ENCODE assay signal across 1 cellular context in the genomic region with DNA sequence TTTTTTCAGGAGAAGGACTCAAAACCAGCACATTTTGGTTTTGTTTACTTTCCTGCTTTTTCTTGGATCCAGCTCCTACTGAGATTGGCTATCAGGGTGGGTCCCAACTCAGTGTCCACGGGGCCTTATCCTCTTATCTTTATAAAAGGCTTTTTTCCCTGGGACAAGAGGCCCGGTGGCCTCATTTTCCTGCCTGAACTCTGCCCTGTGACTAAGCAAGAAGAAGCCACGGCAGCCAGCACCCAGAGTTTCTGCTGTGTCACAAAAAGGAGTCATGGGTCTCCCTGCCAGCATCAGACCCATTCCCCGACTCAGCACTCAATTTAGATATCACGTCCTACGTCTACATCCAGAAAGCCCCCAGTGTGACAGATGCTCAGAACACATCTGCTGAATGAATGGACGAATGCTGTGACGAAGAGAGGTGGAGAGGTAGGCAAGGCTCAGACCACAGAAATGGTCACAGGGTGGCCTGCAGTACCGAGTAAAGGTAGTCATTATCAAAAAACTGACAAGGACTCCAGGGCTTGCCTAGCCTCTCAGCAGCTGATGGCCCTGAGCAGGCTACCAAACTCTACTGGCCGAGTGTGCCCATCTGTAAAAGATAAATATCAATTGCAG.
TF ChIP-seq lines count a peak whose summit lies in the region.

No MANE protein-coding gene starts in this region.

TF ChIP-seq in HepG2, 621 proteins besides CTCF, POLR2A, EP300 and RAD21 (continued from another document and continues in another):
- TF ChIP-seq AHDC1 (CRISPR knock-in tag; IDR thresholded peaks at IDR 0.05; ENCODE audit: borderline replicate concordance): peak; percentile 88; the same call in 1 of the 2 replicates
- no peak for TF ChIP-seq ELF4 (CRISPR knock-in tag; IDR thresholded peaks at IDR 0.05; ENCODE audit: borderline replicate concordance)
- TF ChIP-seq ZNF543 (CRISPR knock-in tag; IDR thresholded peaks at IDR 0.05): 0 out of 2 replicates have a peak, but pooled peaks have one; percentile 23
- TF ChIP-seq ZNF430 (CRISPR knock-in tag; IDR thresholded peaks at IDR 0.05): peak; percentile 89
- TF ChIP-seq ZNF441 (CRISPR knock-in tag; IDR thresholded peaks at IDR 0.05; ENCODE audit: borderline replicate concordance): peak; percentile 27; the same call in 1 of the 2 replicates
- TF ChIP-seq HNF1A (IDR thresholded peaks at IDR 0.05; ENCODE audit: low read depth): no peak
- TF ChIP-seq HNF1A (CRISPR knock-in tag; IDR thresholded peaks at IDR 0.05; ENCODE audit: borderline replicate concordance): peak; percentile 74; the same call in 1 of the 2 replicates
- TF ChIP-seq ZNF124 (CRISPR knock-in tag; IDR thresholded peaks at IDR 0.05): no peak
- peak; percentile 57; the same call in 1 of the 2 replicates for TF ChIP-seq THAP11 (CRISPR knock-in tag; IDR thresholded peaks at IDR 0.05)
- no peak for TF ChIP-seq ZNF576 (CRISPR knock-in tag; IDR thresholded peaks at IDR 0.05)
- no peak for TF ChIP-seq DNMT1 (CRISPR knock-in tag; IDR thresholded peaks at IDR 0.05)
- peak; percentile 93 for TF ChIP-seq SAP130 (CRISPR knock-in tag; IDR thresholded peaks at IDR 0.05; ENCODE audit: low read depth)
- TF ChIP-seq MEIS1 (CRISPR knock-in tag; IDR thresholded peaks at IDR 0.05; ENCODE audit: borderline replicate concordance): peak; percentile 46; the same call in 1 of the 2 replicates
- TF ChIP-seq NR2F2 (IDR thresholded peaks at IDR 0.05; ENCODE audit: borderline replicate concordance, low read depth): peak; percentile 79; the same call in 1 of the 2 replicates
- TF ChIP-seq, protein P1, sequence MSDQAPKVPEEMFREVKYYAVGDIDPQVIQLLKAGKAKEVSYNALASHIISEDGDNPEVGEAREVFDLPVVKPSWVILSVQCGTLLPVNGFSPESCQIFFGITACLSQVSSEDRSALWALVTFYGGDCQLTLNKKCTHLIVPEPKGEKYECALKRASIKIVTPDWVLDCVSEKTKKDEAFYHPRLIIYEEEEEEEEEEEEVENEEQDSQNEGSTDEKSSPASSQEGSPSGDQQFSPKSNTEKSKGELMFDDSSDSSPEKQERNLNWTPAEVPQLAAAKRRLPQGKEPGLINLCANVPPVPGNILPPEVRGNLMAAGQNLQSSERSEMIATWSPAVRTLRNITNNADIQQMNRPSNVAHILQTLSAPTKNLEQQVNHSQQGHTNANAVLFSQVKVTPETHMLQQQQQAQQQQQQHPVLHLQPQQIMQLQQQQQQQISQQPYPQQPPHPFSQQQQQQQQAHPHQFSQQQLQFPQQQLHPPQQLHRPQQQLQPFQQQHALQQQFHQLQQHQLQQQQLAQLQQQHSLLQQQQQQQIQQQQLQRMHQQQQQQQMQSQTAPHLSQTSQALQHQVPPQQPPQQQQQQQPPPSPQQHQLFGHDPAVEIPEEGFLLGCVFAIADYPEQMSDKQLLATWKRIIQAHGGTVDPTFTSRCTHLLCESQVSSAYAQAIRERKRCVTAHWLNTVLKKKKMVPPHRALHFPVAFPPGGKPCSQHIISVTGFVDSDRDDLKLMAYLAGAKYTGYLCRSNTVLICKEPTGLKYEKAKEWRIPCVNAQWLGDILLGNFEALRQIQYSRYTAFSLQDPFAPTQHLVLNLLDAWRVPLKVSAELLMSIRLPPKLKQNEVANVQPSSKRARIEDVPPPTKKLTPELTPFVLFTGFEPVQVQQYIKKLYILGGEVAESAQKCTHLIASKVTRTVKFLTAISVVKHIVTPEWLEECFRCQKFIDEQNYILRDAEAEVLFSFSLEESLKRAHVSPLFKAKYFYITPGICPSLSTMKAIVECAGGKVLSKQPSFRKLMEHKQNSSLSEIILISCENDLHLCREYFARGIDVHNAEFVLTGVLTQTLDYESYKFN (CRISPR knock-in tag; conservative IDR thresholded peaks at IDR 0.05): peak; percentile 92
- peak; percentile 69; the same call in 1 of the 2 replicates for TF ChIP-seq SOX5 (CRISPR knock-in tag; IDR thresholded peaks at IDR 0.05; ENCODE audit: borderline replicate concordance)
- TF ChIP-seq, protein P2, sequence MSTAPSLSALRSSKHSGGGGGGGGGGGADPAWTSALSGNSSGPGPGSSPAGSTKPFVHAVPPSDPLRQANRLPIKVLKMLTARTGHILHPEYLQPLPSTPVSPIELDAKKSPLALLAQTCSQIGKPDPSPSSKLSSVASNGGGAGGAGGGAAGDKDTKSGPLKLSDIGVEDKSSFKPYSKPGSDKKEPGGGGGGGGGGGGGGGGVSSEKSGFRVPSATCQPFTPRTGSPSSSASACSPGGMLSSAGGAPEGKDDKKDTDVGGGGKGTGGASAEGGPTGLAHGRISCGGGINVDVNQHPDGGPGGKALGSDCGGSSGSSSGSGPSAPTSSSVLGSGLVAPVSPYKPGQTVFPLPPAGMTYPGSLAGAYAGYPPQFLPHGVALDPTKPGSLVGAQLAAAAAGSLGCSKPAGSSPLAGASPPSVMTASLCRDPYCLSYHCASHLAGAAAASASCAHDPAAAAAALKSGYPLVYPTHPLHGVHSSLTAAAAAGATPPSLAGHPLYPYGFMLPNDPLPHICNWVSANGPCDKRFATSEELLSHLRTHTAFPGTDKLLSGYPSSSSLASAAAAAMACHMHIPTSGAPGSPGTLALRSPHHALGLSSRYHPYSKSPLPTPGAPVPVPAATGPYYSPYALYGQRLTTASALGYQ (CRISPR knock-in tag; IDR thresholded peaks at IDR 0.05): peak; percentile 68; the same call in 1 of the 2 replicates
- peak; percentile 59; the same call in 1 of the 2 replicates for TF ChIP-seq YEATS4 (CRISPR knock-in tag; IDR thresholded peaks at IDR 0.05; ENCODE audit: borderline replicate concordance)
- TF ChIP-seq NCOA1 (CRISPR knock-in tag; IDR thresholded peaks at IDR 0.05): no peak
- no peak for TF ChIP-seq SOX6 (IDR thresholded peaks at IDR 0.05)
- TF ChIP-seq SOX6 (CRISPR knock-in tag; IDR thresholded peaks at IDR 0.05): peak; percentile 84
- peak; percentile 68 for TF ChIP-seq KDM2A (CRISPR knock-in tag; IDR thresholded peaks at IDR 0.05; ENCODE audit: borderline replicate concordance, low read depth)
- TF ChIP-seq SIN3A (IDR thresholded peaks at IDR 0.05; ENCODE audit: borderline replicate concordance, low read depth, low read length): peak; percentile 80; the same call in 1 of the 2 replicates
- TF ChIP-seq ZNF12 (CRISPR knock-in tag; IDR thresholded peaks at IDR 0.05): no peak
- TF ChIP-seq, protein P3, sequence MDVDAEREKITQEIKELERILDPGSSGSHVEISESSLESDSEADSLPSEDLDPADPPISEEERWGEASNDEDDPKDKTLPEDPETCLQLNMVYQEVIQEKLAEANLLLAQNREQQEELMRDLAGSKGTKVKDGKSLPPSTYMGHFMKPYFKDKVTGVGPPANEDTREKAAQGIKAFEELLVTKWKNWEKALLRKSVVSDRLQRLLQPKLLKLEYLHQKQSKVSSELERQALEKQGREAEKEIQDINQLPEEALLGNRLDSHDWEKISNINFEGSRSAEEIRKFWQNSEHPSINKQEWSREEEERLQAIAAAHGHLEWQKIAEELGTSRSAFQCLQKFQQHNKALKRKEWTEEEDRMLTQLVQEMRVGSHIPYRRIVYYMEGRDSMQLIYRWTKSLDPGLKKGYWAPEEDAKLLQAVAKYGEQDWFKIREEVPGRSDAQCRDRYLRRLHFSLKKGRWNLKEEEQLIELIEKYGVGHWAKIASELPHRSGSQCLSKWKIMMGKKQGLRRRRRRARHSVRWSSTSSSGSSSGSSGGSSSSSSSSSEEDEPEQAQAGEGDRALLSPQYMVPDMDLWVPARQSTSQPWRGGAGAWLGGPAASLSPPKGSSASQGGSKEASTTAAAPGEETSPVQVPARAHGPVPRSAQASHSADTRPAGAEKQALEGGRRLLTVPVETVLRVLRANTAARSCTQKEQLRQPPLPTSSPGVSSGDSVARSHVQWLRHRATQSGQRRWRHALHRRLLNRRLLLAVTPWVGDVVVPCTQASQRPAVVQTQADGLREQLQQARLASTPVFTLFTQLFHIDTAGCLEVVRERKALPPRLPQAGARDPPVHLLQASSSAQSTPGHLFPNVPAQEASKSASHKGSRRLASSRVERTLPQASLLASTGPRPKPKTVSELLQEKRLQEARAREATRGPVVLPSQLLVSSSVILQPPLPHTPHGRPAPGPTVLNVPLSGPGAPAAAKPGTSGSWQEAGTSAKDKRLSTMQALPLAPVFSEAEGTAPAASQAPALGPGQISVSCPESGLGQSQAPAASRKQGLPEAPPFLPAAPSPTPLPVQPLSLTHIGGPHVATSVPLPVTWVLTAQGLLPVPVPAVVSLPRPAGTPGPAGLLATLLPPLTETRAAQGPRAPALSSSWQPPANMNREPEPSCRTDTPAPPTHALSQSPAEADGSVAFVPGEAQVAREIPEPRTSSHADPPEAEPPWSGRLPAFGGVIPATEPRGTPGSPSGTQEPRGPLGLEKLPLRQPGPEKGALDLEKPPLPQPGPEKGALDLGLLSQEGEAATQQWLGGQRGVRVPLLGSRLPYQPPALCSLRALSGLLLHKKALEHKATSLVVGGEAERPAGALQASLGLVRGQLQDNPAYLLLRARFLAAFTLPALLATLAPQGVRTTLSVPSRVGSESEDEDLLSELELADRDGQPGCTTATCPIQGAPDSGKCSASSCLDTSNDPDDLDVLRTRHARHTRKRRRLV (CRISPR knock-in tag; IDR thresholded peaks at IDR 0.05): no peak
- no peak for TF ChIP-seq GTF3A (CRISPR knock-in tag; conservative IDR thresholded peaks at IDR 0.05)
